Comparison of ENCODE assay signal across 15 cellular contexts in genomic region chr4:7845493-7846124, GRCh38.
A peak's percentile ranks its signal among the peaks of the same experiment; 100 is the strongest.
DNase-seq lines count a peak whose midpoint lies in the region; ATAC-seq and TF ChIP-seq lines count a peak whose summit lies in the region.
"Had no signal": no experiment of that assay in that cellular context is flagged by ENCODE, and none has a peak within 500 bp of the region (broad histone marks: within the 10 kb centered on the region; RNA-seq: fewer than 3 reads in every experiment).

No MANE protein-coding gene starts in this region.

- peaks cover 0 to 28% (median 11%) of the 10 kb centered on the region in 10 experiments; a peak in 14 of 20 replicates for H3K4me1 ChIP-seq in BLaER1 treated with 17β-estradiol and CSF1 and Interleukin-3, amounts not matched to agents 10 nM and 100 nM

- peak overlapping the region; percentile 39 for H3K4me3 Mint-ChIP-seq in glutamatergic neuron (ENCODE audit: unreplicated experiment)

- H3K4me2 ChIP-seq in BLaER1 treated with 17β-estradiol and CSF1 and Interleukin-3, amounts not matched to agents 10 nM and 100 nM, result peak overlapping the region in 8 of 11 experiments; percentile 17 to 59 (median 48); a peak in 16 of 22 replicates

- H3K9ac ChIP-seq in BLaER1 treated with 17β-estradiol and CSF1 and Interleukin-3, amounts not matched to agents 10 nM and 100 nM, result 0 out of 22 replicates have a peak overlapping the region, but pooled peaks of 1 of the 11 experiments have one; percentile 5

- peaks cover 0 to 16% (median 6%) of the 10 kb centered on the region in 11 experiments; a peak in 8 of 22 replicates for H3K36me3 ChIP-seq in BLaER1 treated with 17β-estradiol and CSF1 and Interleukin-3, amounts not matched to agents 10 nM and 100 nM

- peaks cover 53% of the 10 kb centered on the region for H3K27me3 Mint-ChIP-seq in glutamatergic neuron (ENCODE audit: unreplicated experiment)

- H3K27me3 ChIP-seq in BLaER1 treated with 17β-estradiol and CSF1 and Interleukin-3, amounts not matched to agents 10 nM and 100 nM, result no peaks in the 10 kb centered on the region
- H3K27me3 ChIP-seq: neutrophil had no signal

- H3K4me3 ChIP-seq in BLaER1 treated with 17β-estradiol and CSF1 and Interleukin-3, amounts not matched to agents 10 nM and 100 nM, result no peak overlapping the region

- TF ChIP-seq CTCF in GM13976 (IDR thresholded peaks at IDR 0.05; ENCODE audit: borderline replicate concordance, control extremely low read depth, extremely low read depth, insufficient read depth, missing control alignments) (peak; percentile 17), glutamatergic neuron (IDR thresholded peaks at IDR 0.05; ENCODE audit: partially characterized antibody, unreplicated experiment) (no peak)

- H4K20me1 ChIP-seq in BLaER1 treated with 17β-estradiol and CSF1 and Interleukin-3, amounts not matched to agents 10 nM and 100 nM, result peaks cover 0 to 8% (median 0%) of the 10 kb centered on the region in 11 experiments; a peak in 6 of 22 replicates

- in situ Hi-C loops in GM13976 (cut with MboI; ENCODE audit: low sequenced_read_pairs, unreplicated experiment) (no loop called here), SK-MEL-5 (cut with HindIII; ENCODE audit: low pct_unique_long_range_greater_than_20kb, low sequenced_read_pairs) (no loop called here)

- H3K9me3 Mint-ChIP-seq in glutamatergic neuron (ENCODE audit: unreplicated experiment), result peaks cover 59% of the 10 kb centered on the region

- no peak for DNase-seq in GM13976 (ENCODE audit: low spot score)
- DNase-seq in SK-MEL-5 (ENCODE audit: low read depth, low spot score), result peak; percentile 50
- DNase-seq in glutamatergic neuron, result no peak
- no peak for DNase-seq in NCI-H1105 (lab: John Stamatoyannopoulos, UW)
- DNase-seq in NCI-H1092 treated with DMSO at 0.1 percent for 48 hours (lab: John Stamatoyannopoulos, UW), result no peak
- DNase-seq: DMS153; foreskin melanocyte; left cardiac atrium; NCI-H2029; RPMI8226; stimulated activated naive CD4-positive, alpha-beta T cell treated with Interleukin-2 at 50 U/mL for 16 hours had no signal

- no peaks in the 10 kb centered on the region; a peak in 1 of 22 replicates for H3K9me3 ChIP-seq in BLaER1 treated with 17β-estradiol and CSF1 and Interleukin-3, amounts not matched to agents 10 nM and 100 nM (replicated peaks in 1 of 11)
- H3K9me3 ChIP-seq: neutrophil had no signal

- H3K27ac ChIP-seq in BLaER1 treated with 17β-estradiol and CSF1 and Interleukin-3, amounts not matched to agents 10 nM and 100 nM, result no peak overlapping the region
- H3K27ac ChIP-seq: neutrophil, VCaP had no signal

- ATAC-seq in HG03097 (IDR thresholded peaks at IDR 0.05; ENCODE audit: low FRiP score, unreplicated experiment), result no peak
- ATAC-seq: left cardiac atrium had no signal

- peaks cover 81% of the 10 kb centered on the region for H3K4me1 Mint-ChIP-seq in glutamatergic neuron (ENCODE audit: low read depth, unreplicated experiment)

- H3K27ac Mint-ChIP-seq in glutamatergic neuron (ENCODE audit: unreplicated experiment), result peak overlapping the region; percentile 80

- peaks cover 16% of the 10 kb centered on the region for H3K36me3 Mint-ChIP-seq in glutamatergic neuron (ENCODE audit: unreplicated experiment)
